In genomic region chr9:137223078-137224040, GRCh38 we compare ENCODE assay signal across 1 cellular context.
TF ChIP-seq lines count a peak whose summit lies in the region.

No MANE protein-coding gene starts in this region.

TF ChIP-seq in HepG2, 621 proteins besides CTCF, POLR2A, EP300 and RAD21 (continued from another document and continues in another):
- TF ChIP-seq, protein P1, sequence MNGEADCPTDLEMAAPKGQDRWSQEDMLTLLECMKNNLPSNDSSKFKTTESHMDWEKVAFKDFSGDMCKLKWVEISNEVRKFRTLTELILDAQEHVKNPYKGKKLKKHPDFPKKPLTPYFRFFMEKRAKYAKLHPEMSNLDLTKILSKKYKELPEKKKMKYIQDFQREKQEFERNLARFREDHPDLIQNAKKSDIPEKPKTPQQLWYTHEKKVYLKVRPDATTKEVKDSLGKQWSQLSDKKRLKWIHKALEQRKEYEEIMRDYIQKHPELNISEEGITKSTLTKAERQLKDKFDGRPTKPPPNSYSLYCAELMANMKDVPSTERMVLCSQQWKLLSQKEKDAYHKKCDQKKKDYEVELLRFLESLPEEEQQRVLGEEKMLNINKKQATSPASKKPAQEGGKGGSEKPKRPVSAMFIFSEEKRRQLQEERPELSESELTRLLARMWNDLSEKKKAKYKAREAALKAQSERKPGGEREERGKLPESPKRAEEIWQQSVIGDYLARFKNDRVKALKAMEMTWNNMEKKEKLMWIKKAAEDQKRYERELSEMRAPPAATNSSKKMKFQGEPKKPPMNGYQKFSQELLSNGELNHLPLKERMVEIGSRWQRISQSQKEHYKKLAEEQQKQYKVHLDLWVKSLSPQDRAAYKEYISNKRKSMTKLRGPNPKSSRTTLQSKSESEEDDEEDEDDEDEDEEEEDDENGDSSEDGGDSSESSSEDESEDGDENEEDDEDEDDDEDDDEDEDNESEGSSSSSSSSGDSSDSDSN (CRISPR knock-in tag; IDR thresholded peaks at IDR 0.05): 0 out of 2 replicates have a peak, but pooled peaks have one; percentile 3
- no peak for TF ChIP-seq ZKSCAN5 (CRISPR knock-in tag; IDR thresholded peaks at IDR 0.05)
- no peak for TF ChIP-seq ZNF792 (CRISPR knock-in tag; IDR thresholded peaks at IDR 0.05)
- no peak for TF ChIP-seq ZFP62 (CRISPR knock-in tag; IDR thresholded peaks at IDR 0.05)
- no peak for TF ChIP-seq NR3C1 (CRISPR knock-in tag; IDR thresholded peaks at IDR 0.05)
- 0 out of 2 replicates have a peak, but pooled peaks have one; percentile 72 for TF ChIP-seq ZFX (CRISPR knock-in tag; IDR thresholded peaks at IDR 0.05; ENCODE audit: low read depth)
- 0 out of 2 replicates have a peak, but pooled peaks have one; percentile 27 for TF ChIP-seq ZNF510 (CRISPR knock-in tag; IDR thresholded peaks at IDR 0.05; ENCODE audit: low read depth)
- TF ChIP-seq ZNF816 (CRISPR knock-in tag; IDR thresholded peaks at IDR 0.05; ENCODE audit: borderline replicate concordance): no peak; the same call in 1 of the 2 replicates
- TF ChIP-seq RBM22 (optimal IDR thresholded peaks at IDR 0.05; ENCODE audit: low read length): no peak
- TF ChIP-seq SIX1 (CRISPR knock-in tag; IDR thresholded peaks at IDR 0.05; ENCODE audit: borderline replicate concordance): no peak
- TF ChIP-seq SETDB1 (CRISPR knock-in tag; IDR thresholded peaks at IDR 0.05; ENCODE audit: borderline replicate concordance): no peak
- no peak for TF ChIP-seq ZSCAN22 (CRISPR knock-in tag; IDR thresholded peaks at IDR 0.05)
- no peak for TF ChIP-seq ZNF12 (CRISPR knock-in tag; IDR thresholded peaks at IDR 0.05)
- peak; percentile 91 for TF ChIP-seq AGO2 (optimal IDR thresholded peaks at IDR 0.05; ENCODE audit: low read depth, low read length)
- TF ChIP-seq FOXK2 (IDR thresholded peaks at IDR 0.05): no peak
- no peak for TF ChIP-seq KLF11 (CRISPR knock-in tag; IDR thresholded peaks at IDR 0.05)
- TF ChIP-seq ZNF720 (CRISPR knock-in tag; IDR thresholded peaks at IDR 0.05): no peak
- peak; percentile 81 for TF ChIP-seq KDM2A (CRISPR knock-in tag; IDR thresholded peaks at IDR 0.05; ENCODE audit: borderline replicate concordance, low read depth)
- peak; percentile 74 for TF ChIP-seq RBFOX2 (IDR thresholded peaks at IDR 0.05; ENCODE audit: low read depth, low read length)
- 0 out of 2 replicates have a peak, but pooled peaks have one; percentile 64 for TF ChIP-seq NAIF1 (CRISPR knock-in tag; IDR thresholded peaks at IDR 0.05; ENCODE audit: borderline replicate concordance)
- TF ChIP-seq, protein P2, sequence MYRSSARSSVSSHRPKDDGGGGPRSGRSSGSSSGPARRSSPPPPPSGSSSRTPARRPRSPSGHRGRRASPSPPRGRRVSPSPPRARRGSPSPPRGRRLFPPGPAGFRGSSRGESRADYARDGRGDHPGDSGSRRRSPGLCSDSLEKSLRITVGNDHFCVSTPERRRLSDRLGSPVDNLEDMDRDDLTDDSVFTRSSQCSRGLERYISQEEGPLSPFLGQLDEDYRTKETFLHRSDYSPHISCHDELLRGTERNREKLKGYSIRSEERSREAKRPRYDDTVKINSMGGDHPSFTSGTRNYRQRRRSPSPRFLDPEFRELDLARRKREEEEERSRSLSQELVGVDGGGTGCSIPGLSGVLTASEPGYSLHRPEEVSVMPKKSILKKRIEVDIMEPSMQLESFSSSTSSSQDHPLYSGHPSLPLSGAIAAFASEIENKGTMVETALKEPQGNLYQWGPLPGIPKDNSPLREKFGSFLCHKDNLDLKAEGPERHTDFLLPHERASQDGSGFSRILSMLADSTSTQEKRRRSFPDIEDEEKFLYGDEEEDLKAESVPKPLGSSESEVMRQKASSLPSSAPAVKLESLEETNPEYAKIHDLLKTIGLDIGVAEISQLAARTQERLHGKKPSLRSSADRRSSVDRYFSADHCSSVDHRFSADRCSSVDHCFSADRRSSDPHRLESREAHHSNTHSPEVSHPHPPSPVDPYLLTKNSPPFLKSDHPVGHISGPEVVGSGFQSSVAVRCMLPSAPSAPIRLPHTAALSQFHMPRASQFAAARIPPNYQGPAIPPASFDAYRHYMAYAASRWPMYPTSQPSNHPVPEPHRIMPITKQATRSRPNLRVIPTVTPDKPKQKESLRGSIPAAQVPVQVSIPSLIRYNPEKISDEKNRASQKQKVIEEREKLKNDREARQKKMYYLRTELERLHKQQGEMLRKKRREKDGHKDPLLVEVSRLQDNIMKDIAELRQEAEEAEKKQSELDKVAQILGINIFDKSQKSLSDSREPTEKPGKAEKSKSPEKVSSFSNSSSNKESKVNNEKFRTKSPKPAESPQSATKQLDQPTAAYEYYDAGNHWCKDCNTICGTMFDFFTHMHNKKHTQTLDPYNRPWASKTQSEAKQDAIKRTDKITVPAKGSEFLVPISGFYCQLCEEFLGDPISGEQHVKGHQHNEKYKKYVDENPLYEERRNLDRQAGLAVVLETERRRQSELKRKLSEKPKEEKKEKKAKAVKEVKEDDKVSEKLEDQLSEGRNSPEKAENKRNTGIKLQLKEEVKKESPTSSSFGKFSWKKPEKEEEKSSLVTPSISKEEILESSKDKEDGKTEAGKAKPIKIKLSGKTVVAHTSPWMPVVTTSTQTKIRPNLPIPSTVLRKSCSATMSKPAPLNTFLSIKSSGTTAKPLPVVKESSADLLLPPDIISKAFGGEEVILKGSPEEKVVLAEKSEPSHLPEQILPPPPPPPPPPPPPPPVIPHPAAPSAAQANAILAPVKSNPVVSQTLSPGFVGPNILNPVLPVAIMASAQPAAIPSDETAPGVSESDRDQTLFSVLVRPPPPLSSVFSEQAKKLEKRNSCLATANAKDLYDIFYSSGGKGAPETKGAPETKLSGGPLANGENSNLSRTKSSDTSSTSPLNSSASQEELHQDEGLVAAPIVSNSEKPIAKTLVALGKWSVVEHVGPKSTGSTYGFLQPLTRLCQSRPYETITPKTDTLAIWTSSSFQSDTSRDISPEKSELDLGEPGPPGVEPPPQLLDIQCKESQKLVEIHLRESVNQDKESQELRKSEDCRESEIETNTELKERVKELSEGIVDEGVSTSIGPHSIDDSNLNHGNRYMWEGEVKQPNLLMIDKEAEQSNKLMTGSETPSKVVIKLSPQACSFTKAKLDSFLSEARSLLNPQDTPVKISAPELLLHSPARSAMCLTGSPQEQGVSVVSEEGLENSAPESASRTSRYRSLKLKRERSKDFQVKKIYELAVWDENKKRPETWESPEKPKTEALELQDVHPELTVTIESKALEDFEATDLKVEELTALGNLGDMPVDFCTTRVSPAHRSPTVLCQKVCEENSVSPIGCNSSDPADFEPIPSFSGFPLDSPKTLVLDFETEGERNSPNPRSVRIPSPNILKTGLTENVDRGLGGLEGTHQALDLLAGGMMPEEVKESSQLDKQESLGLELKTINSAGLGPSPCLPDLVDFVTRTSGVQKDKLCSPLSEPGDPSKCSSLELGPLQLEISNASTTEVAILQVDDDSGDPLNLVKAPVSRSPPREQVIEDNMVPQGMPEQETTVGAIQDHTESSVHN (CRISPR knock-in tag; IDR thresholded peaks at IDR 0.05): no peak
- peak; percentile 70; the same call in 1 of the 2 replicates for TF ChIP-seq ZNF589 (CRISPR knock-in tag; conservative IDR thresholded peaks at IDR 0.05)
- TF ChIP-seq, protein P3, sequence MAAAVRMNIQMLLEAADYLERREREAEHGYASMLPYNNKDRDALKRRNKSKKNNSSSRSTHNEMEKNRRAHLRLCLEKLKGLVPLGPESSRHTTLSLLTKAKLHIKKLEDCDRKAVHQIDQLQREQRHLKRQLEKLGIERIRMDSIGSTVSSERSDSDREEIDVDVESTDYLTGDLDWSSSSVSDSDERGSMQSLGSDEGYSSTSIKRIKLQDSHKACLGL (CRISPR knock-in tag; IDR thresholded peaks at IDR 0.05): peak; percentile 42
- no peak for TF ChIP-seq SNAI1 (CRISPR knock-in tag; IDR thresholded peaks at IDR 0.05; ENCODE audit: borderline replicate concordance)
- TF ChIP-seq GABPB1 (CRISPR knock-in tag; IDR thresholded peaks at IDR 0.05): peak; percentile 92
- TF ChIP-seq HOXA3 (CRISPR knock-in tag; IDR thresholded peaks at IDR 0.05): peak; percentile 65
- TF ChIP-seq ZMYM3 (CRISPR knock-in tag; IDR thresholded peaks at IDR 0.05): no peak
- TF ChIP-seq MZF1 (CRISPR knock-in tag; IDR thresholded peaks at IDR 0.05; ENCODE audit: borderline replicate concordance): no peak
- 0 out of 2 replicates have a peak, but pooled peaks have one; percentile 28 for TF ChIP-seq ZNF256 (CRISPR knock-in tag; conservative IDR thresholded peaks at IDR 0.05)
- TF ChIP-seq, protein P4, sequence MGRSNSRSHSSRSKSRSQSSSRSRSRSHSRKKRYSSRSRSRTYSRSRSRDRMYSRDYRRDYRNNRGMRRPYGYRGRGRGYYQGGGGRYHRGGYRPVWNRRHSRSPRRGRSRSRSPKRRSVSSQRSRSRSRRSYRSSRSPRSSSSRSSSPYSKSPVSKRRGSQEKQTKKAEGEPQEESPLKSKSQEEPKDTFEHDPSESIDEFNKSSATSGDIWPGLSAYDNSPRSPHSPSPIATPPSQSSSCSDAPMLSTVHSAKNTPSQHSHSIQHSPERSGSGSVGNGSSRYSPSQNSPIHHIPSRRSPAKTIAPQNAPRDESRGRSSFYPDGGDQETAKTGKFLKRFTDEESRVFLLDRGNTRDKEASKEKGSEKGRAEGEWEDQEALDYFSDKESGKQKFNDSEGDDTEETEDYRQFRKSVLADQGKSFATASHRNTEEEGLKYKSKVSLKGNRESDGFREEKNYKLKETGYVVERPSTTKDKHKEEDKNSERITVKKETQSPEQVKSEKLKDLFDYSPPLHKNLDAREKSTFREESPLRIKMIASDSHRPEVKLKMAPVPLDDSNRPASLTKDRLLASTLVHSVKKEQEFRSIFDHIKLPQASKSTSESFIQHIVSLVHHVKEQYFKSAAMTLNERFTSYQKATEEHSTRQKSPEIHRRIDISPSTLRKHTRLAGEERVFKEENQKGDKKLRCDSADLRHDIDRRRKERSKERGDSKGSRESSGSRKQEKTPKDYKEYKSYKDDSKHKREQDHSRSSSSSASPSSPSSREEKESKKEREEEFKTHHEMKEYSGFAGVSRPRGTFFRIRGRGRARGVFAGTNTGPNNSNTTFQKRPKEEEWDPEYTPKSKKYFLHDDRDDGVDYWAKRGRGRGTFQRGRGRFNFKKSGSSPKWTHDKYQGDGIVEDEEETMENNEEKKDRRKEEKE (IDR thresholded peaks at IDR 0.05): no peak
- TF ChIP-seq ZNF607 (CRISPR knock-in tag; IDR thresholded peaks at IDR 0.05; ENCODE audit: borderline replicate concordance): 0 out of 2 replicates have a peak, but pooled peaks have one; percentile 9
- peak; percentile 74 for TF ChIP-seq EED (CRISPR knock-in tag; IDR thresholded peaks at IDR 0.05)
- no peak for TF ChIP-seq KLF13 (CRISPR knock-in tag; IDR thresholded peaks at IDR 0.05)
- no peak for TF ChIP-seq ZNF253 (CRISPR knock-in tag; IDR thresholded peaks at IDR 0.05; ENCODE audit: borderline replicate concordance)
- no peak for TF ChIP-seq MATR3 (CRISPR knock-in tag; IDR thresholded peaks at IDR 0.05)
- TF ChIP-seq HNRNPL (IDR thresholded peaks at IDR 0.05; ENCODE audit: low read depth, low read length): 0 out of 2 replicates have a peak, but pooled peaks have one; percentile 16
- TF ChIP-seq THAP11 (CRISPR knock-in tag; IDR thresholded peaks at IDR 0.05): peak; percentile 87
- no peak for TF ChIP-seq JUNB (CRISPR knock-in tag; IDR thresholded peaks at IDR 0.05; ENCODE audit: borderline replicate concordance)
- TF ChIP-seq, protein P5, sequence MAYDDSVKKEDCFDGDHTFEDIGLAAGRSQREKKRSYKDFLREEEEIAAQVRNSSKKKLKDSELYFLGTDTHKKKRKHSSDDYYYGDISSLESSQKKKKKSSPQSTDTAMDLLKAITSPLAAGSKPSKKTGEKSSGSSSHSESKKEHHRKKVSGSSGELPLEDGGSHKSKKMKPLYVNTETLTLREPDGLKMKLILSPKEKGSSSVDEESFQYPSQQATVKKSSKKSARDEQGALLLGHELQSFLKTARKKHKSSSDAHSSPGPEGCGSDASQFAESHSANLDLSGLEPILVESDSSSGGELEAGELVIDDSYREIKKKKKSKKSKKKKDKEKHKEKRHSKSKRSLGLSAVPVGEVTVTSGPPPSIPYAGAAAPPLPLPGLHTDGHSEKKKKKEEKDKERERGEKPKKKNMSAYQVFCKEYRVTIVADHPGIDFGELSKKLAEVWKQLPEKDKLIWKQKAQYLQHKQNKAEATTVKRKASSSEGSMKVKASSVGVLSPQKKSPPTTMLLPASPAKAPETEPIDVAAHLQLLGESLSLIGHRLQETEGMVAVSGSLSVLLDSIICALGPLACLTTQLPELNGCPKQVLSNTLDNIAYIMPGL (CRISPR knock-in tag; IDR thresholded peaks at IDR 0.05; ENCODE audit: borderline replicate concordance in 1 of 2, low read depth in 1 of 2): no peak; a peak in 1 of 4 replicates
- TF ChIP-seq ZBTB2 (CRISPR knock-in tag; IDR thresholded peaks at IDR 0.05; ENCODE audit: low read depth): peak; percentile 6; the same call in 1 of the 2 replicates
- no peak for TF ChIP-seq RBAK (CRISPR knock-in tag; IDR thresholded peaks at IDR 0.05)
- peak; percentile 79 for TF ChIP-seq AKAP8 (CRISPR knock-in tag; IDR thresholded peaks at IDR 0.05)
- no peak for TF ChIP-seq ETV6 (CRISPR knock-in tag; conservative IDR thresholded peaks at IDR 0.05)
- peak; percentile 33; the same call in 1 of the 2 replicates for TF ChIP-seq ZNF558 (CRISPR knock-in tag; IDR thresholded peaks at IDR 0.05; ENCODE audit: borderline replicate concordance)
- peak; percentile 7 for TF ChIP-seq HNF1B (CRISPR knock-in tag; IDR thresholded peaks at IDR 0.05)
- TF ChIP-seq ZNF768 (CRISPR knock-in tag; IDR thresholded peaks at IDR 0.05): no peak
- TF ChIP-seq ZMAT5 (CRISPR knock-in tag; IDR thresholded peaks at IDR 0.05; ENCODE audit: borderline replicate concordance, low read depth): no peak
- no peak; the same call in 1 of the 2 replicates for TF ChIP-seq ZSCAN29 (CRISPR knock-in tag; conservative IDR thresholded peaks at IDR 0.05)
